8 cellular contexts compared by ENCODE assay signal in genomic region chr1:39789571-39790110, GRCh38. TPM values are rescaled to one million over a fixed set of nuclear protein-coding genes. Genes with fewer than 3 reads are reported as not detected.
DNase-seq lines count a peak whose midpoint lies in the region; ATAC-seq and TF ChIP-seq lines count a peak whose summit lies in the region.

No MANE protein-coding gene starts in this region.

- no peaks in the 10 kb centered on the region for H3K9me3 ChIP-seq in left ventricle myocardium inferior (replicated peaks)
- no peaks in the 10 kb centered on the region for H3K9me3 ChIP-seq in right cardiac atrium (ENCODE audit: control insufficient read depth, low read length)
- no peaks in the 10 kb centered on the region for H3K9me3 ChIP-seq in body of pancreas
- no peaks in the 10 kb centered on the region for H3K9me3 ChIP-seq in muscle layer of duodenum (ENCODE audit: control insufficient read depth in 1 of 2, low read length in 2 of 2)

- intact Hi-C loops in left ventricle myocardium inferior (cut with micrococcal nuclease) (no loop called here), right cardiac atrium (cut with DNase I) (loop anchor here in 1 of 4 donors (10.0 kb wide), 1 partner anchor 185 kb away; no protein-coding TSS in a partner anchor), body of pancreas (cut with DNase I) (no loop called here)

- no peak for TF ChIP-seq CTCF in left ventricle myocardium inferior (IDR thresholded peaks at IDR 0.05; ENCODE audit: borderline replicate concordance)
- TF ChIP-seq CTCF in body of pancreas (IDR thresholded peaks at IDR 0.05): no peak

- ATAC-seq in right cardiac atrium: no peak
- no peak for ATAC-seq in body of pancreas
- ATAC-seq in HG02884 (IDR thresholded peaks at IDR 0.05; ENCODE audit: unreplicated experiment): no peak

- WGBS in right cardiac atrium: 42% methylated on average over 15 of the region's 15 CpGs
- WGBS in body of pancreas, 2 donors: 46 to 47% methylated on average over 12 to 15 of the region's 15 CpGs

- H3K4me1 ChIP-seq in left ventricle myocardium inferior: peaks cover 10% of the 10 kb centered on the region
- no peaks in the 10 kb centered on the region for H3K4me1 ChIP-seq in right cardiac atrium (ENCODE audit: control insufficient read depth, insufficient read depth, low read length)
- peaks cover 27% of the 10 kb centered on the region for H3K4me1 ChIP-seq in body of pancreas
- H3K4me1 ChIP-seq in muscle layer of duodenum (ENCODE audit: control insufficient read depth in 1 of 2, insufficient read depth in 2 of 2, low read length in 2 of 2): peaks cover 0 to 12% of the 10 kb centered on the region in 2 donors

- H3K27ac ChIP-seq in left ventricle myocardium inferior (replicated peaks) (no peak overlapping the region), right cardiac atrium (ENCODE audit: low read length) (no peak overlapping the region), body of pancreas (peak overlapping the region; percentile 76 to 87 (median 78)), muscle layer of duodenum (ENCODE audit: low read length) (no peak overlapping the region)

- H3K4me3 ChIP-seq in left ventricle myocardium inferior: peak overlapping the region; percentile 67
- H3K4me3 ChIP-seq in right cardiac atrium (ENCODE audit: low read length): no peak overlapping the region
- H3K4me3 ChIP-seq in body of pancreas: peak overlapping the region; percentile 6 to 50
- peak overlapping the region; percentile 16 to 60 for H3K4me3 ChIP-seq in muscle layer of duodenum (ENCODE audit: low read depth in 1 of 2, low read length in 2 of 2)

- H3K27me3 ChIP-seq in left ventricle myocardium inferior (ENCODE audit: low read depth): peaks cover 79% of the 10 kb centered on the region
- no peaks in the 10 kb centered on the region for H3K27me3 ChIP-seq in right cardiac atrium (ENCODE audit: control insufficient read depth, insufficient read depth)
- no peaks in the 10 kb centered on the region for H3K27me3 ChIP-seq in body of pancreas
- peaks cover 7% of the 10 kb centered on the region for H3K27me3 ChIP-seq in muscle layer of duodenum (ENCODE audit: low read depth, low read length)

- DNase-seq in left ventricle myocardium inferior (no peak), right cardiac atrium (no peak), body of pancreas (no peak), DMS79 treated with DMSO at 0.1 percent for 48 hours (lab: John Stamatoyannopoulos, UW) (no peak), inferior parietal cortex (ENCODE audit: extremely low spot score) (no peak)
- DNase-seq in activated CD8-positive, alpha-beta memory T cell treated with anti-CD3 and anti-CD28 coated beads for 24 hours: no peak

- H3K36me3 ChIP-seq in left ventricle myocardium inferior (no peaks in the 10 kb centered on the region), body of pancreas (replicated peaks in 1 of 2; ENCODE audit: insufficient read depth in 1 of 2, low read depth in 2 of 2) (no peaks in the 10 kb centered on the region), muscle layer of duodenum (ENCODE audit: control insufficient read depth in 1 of 2, insufficient read depth in 2 of 2, low read length in 2 of 2) (no peaks in the 10 kb centered on the region)

- TF ChIP-seq POLR2A in body of pancreas (IDR thresholded peaks at IDR 0.05): no peak

RNA-seq across cellular contexts. Expression of gene BMP8B, which starts 1.0 kb away (rescaled TPM):
- total RNA-seq in left ventricle myocardium inferior (0.33 TPM), right cardiac atrium (under 1 TPM; 0.37 to 0.78 (median 0.65) TPM), body of pancreas (1 to 10 TPM; 2.3 to 5.4 TPM)
- 0.25 TPM for polyA plus RNA-seq in right cardiac atrium

RNA-seq across cellular contexts. Expression of gene OXCT2, which starts 18.5 kb away (rescaled TPM):
- total RNA-seq in left ventricle myocardium inferior (0.88 TPM), right cardiac atrium (10 to 100 TPM in 2 of 4 donors, 1 to 10 TPM in 2; 6.2 to 21.2 (median 11.6) TPM), body of pancreas (1 to 10 TPM; 2.6 to 4.6 TPM)
- polyA plus RNA-seq in right cardiac atrium: 4.3 TPM

RNA-seq across cellular contexts. Expression of gene PPIE, which starts 51.0 kb away (rescaled TPM):
- total RNA-seq in left ventricle myocardium inferior: 29.4 TPM
- 10 to 100 TPM; 30.8 to 34.9 (median 34.1) TPM for total RNA-seq in right cardiac atrium
- 37.6 TPM for polyA plus RNA-seq in right cardiac atrium
- 10 to 100 TPM; 25.9 to 33.6 TPM for total RNA-seq in body of pancreas

Comparison
In these comparisons a context has a peak if more than half of its experiments do, and no peak if none do; other contexts are left out.
1. H3K27ac ChIP-seq: peak in body of pancreas (4 of 4); none in left ventricle myocardium inferior (single experiment), right cardiac atrium (single experiment) and muscle layer of duodenum (single experiment).